Comparison of ENCODE assay signal across 8 cellular contexts in the genomic region with DNA sequence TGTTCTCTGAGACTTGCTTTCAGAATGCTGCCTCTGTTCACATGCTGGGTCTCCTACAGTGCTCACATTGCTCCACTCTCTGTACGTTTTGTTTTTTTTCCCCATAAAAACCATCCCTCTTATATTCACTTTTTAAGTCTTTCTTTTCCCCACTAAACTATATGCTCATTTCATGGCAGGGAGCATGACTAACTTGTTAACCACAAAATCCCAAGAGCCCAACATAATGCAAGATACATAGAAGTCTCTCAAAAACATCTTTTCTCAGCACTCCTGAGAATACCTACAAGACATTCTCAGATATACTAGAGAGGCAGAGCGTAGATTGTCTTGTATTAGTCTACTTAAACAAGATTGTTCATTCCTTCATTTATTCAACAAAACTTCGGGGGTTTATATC.
DNase-seq lines count a peak whose midpoint lies in the region; ATAC-seq and TF ChIP-seq lines count a peak whose summit lies in the region.
"Had no signal": no experiment of that assay in that cellular context is flagged by ENCODE, and none has a peak within 500 bp of the region (broad histone marks: within the 10 kb centered on the region; RNA-seq: fewer than 3 reads in every experiment).

No MANE protein-coding gene starts in this region.

- no peak for TF ChIP-seq CTCF in progenitor cell of endocrine pancreas (IDR thresholded peaks at IDR 0.05; ENCODE audit: unreplicated experiment)

- no peaks in the 10 kb centered on the region for H3K27me3 Mint-ChIP-seq in activated T-helper 17 cell treated with anti-CD3 and anti-CD28 coated beads, Interleukin-2, amount 50 U/mL, for 72 hours
- H3K27me3 Mint-ChIP-seq in progenitor cell of endocrine pancreas: no peaks in the 10 kb centered on the region

- no peak for DNase-seq in progenitor cell of endocrine pancreas (ENCODE audit: low spot score, unreplicated experiment)
- DNase-seq in occipital lobe (lab: John Stamatoyannopoulos, UW): no peak
- DNase-seq in foreskin melanocyte: no peak
- DNase-seq: erythroblast had no signal

- ATAC-seq in GM19351 (IDR thresholded peaks at IDR 0.05; ENCODE audit: unreplicated experiment) (peak; percentile 1), HG02798 (IDR thresholded peaks at IDR 0.05; ENCODE audit: poor library complexity, unreplicated experiment) (peak; percentile 19)
- peak; percentile 25 for ATAC-seq in activated T-helper 17 cell treated with anti-CD3 and anti-CD28 coated beads, Interleukin-2, amount 50 U/mL, for 72 hours (replicated peaks)
- ATAC-seq in activated CD4-positive, CD25-positive, alpha-beta regulatory T cell treated with anti-CD3 and anti-CD28 coated beads, Interleukin-2, amount 50 U/mL, for 24 hours: no peak

- H3K36me3 Mint-ChIP-seq in activated T-helper 17 cell treated with anti-CD3 and anti-CD28 coated beads, Interleukin-2, amount 50 U/mL, for 72 hours (ENCODE audit: low read depth): no peaks in the 10 kb centered on the region
- no peaks in the 10 kb centered on the region for H3K36me3 Mint-ChIP-seq in progenitor cell of endocrine pancreas (ENCODE audit: insufficient read depth)

- peak overlapping the region; percentile 57 for H3K27ac Mint-ChIP-seq in activated T-helper 17 cell treated with anti-CD3 and anti-CD28 coated beads, Interleukin-2, amount 50 U/mL, for 72 hours
- peak overlapping the region; percentile 20 for H3K27ac Mint-ChIP-seq in progenitor cell of endocrine pancreas

- peak overlapping the region; percentile 42 for H3K4me3 Mint-ChIP-seq in activated T-helper 17 cell treated with anti-CD3 and anti-CD28 coated beads, Interleukin-2, amount 50 U/mL, for 72 hours
- no peak overlapping the region for H3K4me3 Mint-ChIP-seq in progenitor cell of endocrine pancreas (ENCODE audit: low read depth)

- peaks cover 28% of the 10 kb centered on the region for H3K4me1 Mint-ChIP-seq in activated T-helper 17 cell treated with anti-CD3 and anti-CD28 coated beads, Interleukin-2, amount 50 U/mL, for 72 hours
- H3K4me1 Mint-ChIP-seq in progenitor cell of endocrine pancreas (ENCODE audit: low read depth): peaks cover 15% of the 10 kb centered on the region

- H3K9me3 Mint-ChIP-seq in activated T-helper 17 cell treated with anti-CD3 and anti-CD28 coated beads, Interleukin-2, amount 50 U/mL, for 72 hours: no peaks in the 10 kb centered on the region
- H3K9me3 Mint-ChIP-seq in progenitor cell of endocrine pancreas (ENCODE audit: low read depth): no peaks in the 10 kb centered on the region

Comparison
In these comparisons a context has a peak if more than half of its experiments do, and no peak if none do; other contexts are left out.
1. ATAC-seq: peak in GM19351 (single experiment), HG02798 (single experiment) and activated T-helper 17 cell treated with anti-CD3 and anti-CD28 coated beads, Interleukin-2, amount 50 U/mL, for 72 hours (single experiment); none in activated CD4-positive, CD25-positive, alpha-beta regulatory T cell treated with anti-CD3 and anti-CD28 coated beads, Interleukin-2, amount 50 U/mL, for 24 hours (0 of 2).